33 cellular contexts compared by ENCODE assay signal in the genomic region with DNA sequence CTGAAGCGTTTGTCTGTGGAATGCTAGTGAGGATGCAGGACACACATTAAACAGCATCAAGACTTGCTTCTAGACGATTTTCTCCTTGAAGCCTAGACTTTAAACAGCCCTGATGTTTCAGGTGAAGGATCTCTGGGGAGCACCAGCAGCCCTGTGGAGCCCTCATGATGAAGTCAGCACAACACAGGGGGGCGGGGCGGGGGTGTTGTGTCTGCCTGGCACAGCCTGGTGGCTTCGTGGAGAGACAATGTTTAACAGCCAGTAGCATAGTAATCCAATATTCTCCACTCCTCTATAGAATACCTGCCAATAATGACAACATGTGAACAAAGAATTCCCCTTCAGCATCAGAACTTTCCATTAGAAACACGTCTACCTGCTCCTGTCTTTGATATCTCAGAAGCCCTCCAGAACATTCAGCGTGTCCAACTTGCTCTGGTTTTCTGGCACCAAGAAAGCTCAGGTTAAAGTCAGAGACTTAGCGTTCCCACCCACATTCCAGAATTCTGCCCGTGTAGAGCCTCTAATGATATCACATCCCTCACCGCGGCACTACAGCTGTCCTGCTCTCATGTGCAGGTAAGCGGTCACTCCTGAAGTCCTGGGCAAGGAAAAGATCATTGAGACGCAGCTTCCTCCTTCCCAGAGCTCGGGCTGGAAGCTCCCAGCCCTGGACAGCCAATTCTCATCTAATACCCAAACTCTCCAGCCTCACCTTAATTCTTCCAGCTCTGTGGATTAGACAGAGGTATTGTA.
"Had no signal": no experiment of that assay in that cellular context is flagged by ENCODE, and none has a peak within 500 bp of the region (broad histone marks: within the 10 kb centered on the region; RNA-seq: fewer than 3 reads in every experiment).

No MANE protein-coding gene starts in this region.

- H3K4me1 Mint-ChIP-seq: activated B cell treated with CpG ODN at 0.5 μM for 24 hours; central memory CD8-positive, alpha-beta T cell had no signal

- H3K27ac Mint-ChIP-seq: activated B cell treated with CpG ODN at 0.5 μM for 24 hours; activated naive CD8-positive, alpha-beta T cell treated with anti-CD3 and anti-CD28 coated beads, Interleukin-2, amount 10 ng/mL, durations not matched to agents 7 days and 5 days; activated T-cell treated with anti-CD3 and anti-CD28 coated beads, Interleukin-2, amount 50 U/mL, for 72 hours; activated T-helper 17 cell treated with anti-CD3 and anti-CD28 coated beads, Interleukin-2, amount 50 U/mL, for 72 hours; T-helper 1 cell treated with Interleukin-12 subunit alpha and Interleukin-12 subunit beta and Interleukin-4 antibody, amounts not matched to agents 30 μg/mL and 1 μg/mL, for 36 hours; T-helper 2 cell treated with Interferon-gamma antibody and Interleukin-4, amounts not matched to agents 5 μg/mL and 100 μg/mL, for 36 hours had no signal

- H3K27ac ChIP-seq: ascending aorta, cardiac muscle cell, KMS-11, Peyer's patch, SJSA1 had no signal

- H3K4me3 ChIP-seq: ascending aorta, cardiac muscle cell, Peyer's patch, SJSA1 had no signal

- ATAC-seq: activated T-cell treated with anti-CD3 and anti-CD28 coated beads, Interleukin-2, amount 50 U/mL, for 72 hours; activated T-helper 17 cell treated with anti-CD3 and anti-CD28 coated beads, Interleukin-2, amount 50 U/mL, for 72 hours; PC-3 had no signal

- H3K36me3 ChIP-seq: cardiac muscle cell, Peyer's patch had no signal

- H3K27me3 ChIP-seq: ascending aorta, cardiac muscle cell, Peyer's patch, SJSA1 had no signal

- H3K27me3 Mint-ChIP-seq: activated naive CD8-positive, alpha-beta T cell treated with anti-CD3 and anti-CD28 coated beads, Interleukin-2, amount 10 ng/mL, durations not matched to agents 7 days and 5 days; activated T-helper 17 cell treated with anti-CD3 and anti-CD28 coated beads, Interleukin-2, amount 50 U/mL, for 72 hours; central memory CD8-positive, alpha-beta T cell had no signal

- H3K9me3 Mint-ChIP-seq: activated B cell treated with CpG ODN at 0.5 μM for 24 hours; activated naive CD8-positive, alpha-beta T cell treated with anti-CD3 and anti-CD28 coated beads, Interleukin-2, amount 10 ng/mL, durations not matched to agents 7 days and 5 days; activated T-cell treated with anti-CD3 and anti-CD28 coated beads, Interleukin-2, amount 50 U/mL, for 72 hours; activated T-helper 17 cell treated with anti-CD3 and anti-CD28 coated beads, Interleukin-2, amount 50 U/mL, for 72 hours; central memory CD8-positive, alpha-beta T cell; T-helper 1 cell treated with Interleukin-12 subunit alpha and Interleukin-12 subunit beta and Interleukin-4 antibody, amounts not matched to agents 30 μg/mL and 1 μg/mL, for 36 hours; T-helper 2 cell treated with Interferon-gamma antibody and Interleukin-4, amounts not matched to agents 5 μg/mL and 100 μg/mL, for 36 hours had no signal

- DNase-seq: activated B cell treated with CpG ODN at 0.5 μM for 24 hours; activated CD4-positive, alpha-beta T cell treated with anti-CD3 and anti-CD28 coated beads for 4 hours; activated CD4-positive, CD25-positive, alpha-beta regulatory T cell treated with anti-CD3 and anti-CD28 coated beads, Interleukin-2, amount 50 U/mL, for 72 hours; activated effector memory CD4-positive, alpha-beta T cell treated with anti-CD3 and anti-CD28 coated beads, Interleukin-2, amount 50 U/mL, for 16 hours; activated naive CD4-positive, alpha-beta T cell; activated naive CD4-positive, alpha-beta T cell treated with anti-CD3 and anti-CD28 coated beads, Interleukin-2, amount 50 U/mL, for 16 hours; activated naive CD8-positive, alpha-beta T cell treated with anti-CD3 and anti-CD28 coated beads, Interleukin-2, amount 10 ng/mL, durations not matched to agents 7 days and 5 days; activated T-cell treated with anti-CD3 and anti-CD28 coated beads, Interleukin-2, amount 50 U/mL, for 1 hour; activated T-cell treated with anti-CD3 and anti-CD28 coated beads, Interleukin-2, amount 50 U/mL, for 72 hours; amygdala; MM.1S; MV-4-11; NCI-H1092; NCI-H146; NCI-H187; NCI-H2081; NCI-H2171 treated with DMSO at 0.1 percent for 48 hours; NCI-H2227 treated with DMSO at 0.1 percent for 48 hours; NCI-H446 treated with DMSO at 0.1 percent for 48 hours; NCI-H69; PC-3; Peyer's patch; RPMI8226; SHP77 treated with DMSO at 0.1 percent for 48 hours; SK-N-SH had no signal

- H3K4me1 ChIP-seq: Peyer's patch had no signal

- H3K4me3 Mint-ChIP-seq: activated B cell treated with CpG ODN at 0.5 μM for 24 hours; activated naive CD8-positive, alpha-beta T cell treated with anti-CD3 and anti-CD28 coated beads, Interleukin-2, amount 10 ng/mL, durations not matched to agents 7 days and 5 days; activated T-cell treated with anti-CD3 and anti-CD28 coated beads, Interleukin-2, amount 50 U/mL, for 72 hours; activated T-helper 17 cell treated with anti-CD3 and anti-CD28 coated beads, Interleukin-2, amount 50 U/mL, for 72 hours; central memory CD8-positive, alpha-beta T cell; T-helper 1 cell treated with Interleukin-12 subunit alpha and Interleukin-12 subunit beta and Interleukin-4 antibody, amounts not matched to agents 30 μg/mL and 1 μg/mL, for 36 hours; T-helper 2 cell treated with Interferon-gamma antibody and Interleukin-4, amounts not matched to agents 5 μg/mL and 100 μg/mL, for 36 hours had no signal

- H3K9me3 ChIP-seq: ascending aorta, Peyer's patch, SJSA1, SK-N-SH had no signal
